ENCODE assay signal across 33 cellular contexts in genomic region chr13:113914333-113915011, GRCh38. TPM values are rescaled to one million over a fixed set of nuclear protein-coding genes. Genes with fewer than 3 reads are reported as not detected.
DNase-seq lines count a peak whose midpoint lies in the region; ATAC-seq, FAIRE-seq and TF ChIP-seq lines count a peak whose summit lies in the region.
"Had no signal": no experiment of that assay in that cellular context is flagged by ENCODE, and none has a peak within 500 bp of the region (broad histone marks: within the 10 kb centered on the region; RNA-seq: fewer than 3 reads in every experiment).

No MANE protein-coding gene starts in this region.

- DNase-seq in right atrium auricular region (ENCODE audit: low spot score) (peak; percentile 38), left ventricle myocardium superior (no peak), astrocyte (ENCODE audit: low read depth) (no peak), keratinocyte (ENCODE audit: low read depth, low spot score) (no peak), type B pancreatic cell (ENCODE audit: extremely low spot score, unreplicated experiment) (peak; percentile 50)
- no peak for DNase-seq in activated CD4-positive, CD25-positive, alpha-beta regulatory T cell treated with anti-CD3 and anti-CD28 coated beads, Interleukin-2, amount 50 U/mL, for 72 hours
- DNase-seq in activated effector memory CD4-positive, alpha-beta T cell treated with anti-CD3 and anti-CD28 coated beads, Interleukin-2, amount 50 U/mL, for 16 hours: no peak
- DNase-seq: activated CD4-positive, alpha-beta T cell treated with anti-CD3 and anti-CD28 coated beads, Interleukin-2, amount 10 ng/mL, durations not matched to agents 7 days and 5 days; amniotic stem cell; BE2C; cortex of kidney; DMS153; foreskin keratinocyte; H7; heart left ventricle; kidney; lower lobe of right lung; naive thymus-derived CD4-positive, alpha-beta T cell; NCI-H1436 treated with DMSO at 0.1 percent for 48 hours; NCI-H2081 treated with DMSO at 0.1 percent for 48 hours; NCI-H226; NCI-H69; substantia nigra; T1000; upper lobe of left lung; WERI-Rb-1 had no signal

- no peak overlapping the region for H2AFZ ChIP-seq in astrocyte (ENCODE audit: low read depth, low read length)
- H2AFZ ChIP-seq in keratinocyte (ENCODE audit: control insufficient read depth, low read length): no peak overlapping the region

- H3K4me1 Mint-ChIP-seq in astrocyte (ENCODE audit: low read depth, unreplicated experiment): peaks cover 13% of the 10 kb centered on the region
- no peaks in the 10 kb centered on the region for H3K4me1 Mint-ChIP-seq in type B pancreatic cell (ENCODE audit: unreplicated experiment)
- H3K4me1 Mint-ChIP-seq: activated CD4-positive, alpha-beta T cell treated with anti-CD3 and anti-CD28 coated beads, Interleukin-2, amount 10 ng/mL, durations not matched to agents 7 days and 5 days; stimulated activated memory B cell treated with anti-CD40 and anti-IgM and Interleukin-4, amounts not matched to agents 10 μg/mL and 1 μg/mL and 100 μg/mL, for 72 hours had no signal

- intact Hi-C loops in left ventricle myocardium superior (cut with micrococcal nuclease): no loop called here

- H3K36me3 Mint-ChIP-seq in astrocyte (ENCODE audit: low read depth, unreplicated experiment): peaks cover 5% of the 10 kb centered on the region
- no peaks in the 10 kb centered on the region for H3K36me3 Mint-ChIP-seq in type B pancreatic cell
- H3K36me3 Mint-ChIP-seq: stimulated activated memory B cell treated with anti-CD40 and anti-IgM and Interleukin-4, amounts not matched to agents 10 μg/mL and 1 μg/mL and 100 μg/mL, for 72 hours had no signal

- ATAC-seq in left ventricle myocardium superior: no peak
- no peak for ATAC-seq in HG03175 (IDR thresholded peaks at IDR 0.05; ENCODE audit: unreplicated experiment)
- ATAC-seq: esophagus mucosa; foreskin keratinocyte; GM12878; heart left ventricle; lower lobe of right lung; naive thymus-derived CD4-positive, alpha-beta T cell; stimulated activated memory B cell treated with anti-CD40 and anti-IgM and Interleukin-4, amounts not matched to agents 10 μg/mL and 1 μg/mL and 100 μg/mL, for 72 hours had no signal

- peaks cover 2% of the 10 kb centered on the region for H3K27me3 Mint-ChIP-seq in astrocyte (ENCODE audit: low read depth, unreplicated experiment)
- H3K27me3 Mint-ChIP-seq in type B pancreatic cell: peaks cover 36% of the 10 kb centered on the region

- H3K36me3 ChIP-seq in right atrium auricular region (no peaks in the 10 kb centered on the region), astrocyte (ENCODE audit: insufficient read depth, low read length) (no peaks in the 10 kb centered on the region), keratinocyte (ENCODE audit: control insufficient read depth in 2 of 2, extremely low read depth in 1 of 2, insufficient read depth in 2 of 2, low read length in 2 of 2) (no peaks in the 10 kb centered on the region)
- H3K36me3 ChIP-seq: BE2C, heart left ventricle, lower lobe of right lung, SJSA1, upper lobe of left lung, WERI-Rb-1 had no signal

- dilution Hi-C loops in keratinocyte (cut with MboI; ENCODE audit: extremely low pct_ligation_motif_present, low sequenced_read_pairs): no loop called here

- TF ChIP-seq CTCF in right atrium auricular region (IDR thresholded peaks at IDR 0.05): no peak
- TF ChIP-seq CTCF in astrocyte (IDR thresholded peaks at IDR 0.05; ENCODE audit: insufficient read depth, low read depth, low read length): no peak
- no peak for TF ChIP-seq CTCF in keratinocyte (optimal IDR thresholded peaks at IDR 0.05 in 1 of 3, IDR thresholded peaks at IDR 0.05 in 1 of 3, conservative IDR thresholded peaks at IDR 0.05 in 1 of 3; ENCODE audit: extremely low read depth in 1 of 3, insufficient read depth in 2 of 3, low read length in 3 of 3)
- TF ChIP-seq CTCF in type B pancreatic cell (conservative IDR thresholded peaks at IDR 0.05): no peak

- no peak overlapping the region for H3K27ac Mint-ChIP-seq in astrocyte (ENCODE audit: unreplicated experiment)
- no peak overlapping the region for H3K27ac Mint-ChIP-seq in type B pancreatic cell
- H3K27ac Mint-ChIP-seq: activated CD4-positive, alpha-beta T cell treated with anti-CD3 and anti-CD28 coated beads, Interleukin-2, amount 10 ng/mL, durations not matched to agents 7 days and 5 days; activated naive CD4-positive, alpha-beta T cell treated with anti-CD3 and anti-CD28 coated beads, Interleukin-2, amount 50 U/mL, for 24 hours; naive thymus-derived CD4-positive, alpha-beta T cell; stimulated activated memory B cell treated with anti-CD40 and anti-IgM and Interleukin-4, amounts not matched to agents 10 μg/mL and 1 μg/mL and 100 μg/mL, for 72 hours had no signal

- H3K4me1 ChIP-seq in right atrium auricular region (no peaks in the 10 kb centered on the region), astrocyte (ENCODE audit: insufficient read depth, low read length) (peaks cover 8% of the 10 kb centered on the region), keratinocyte (ENCODE audit: control insufficient read depth, extremely low read depth, insufficient read depth, low read length) (peaks cover 9% of the 10 kb centered on the region)
- H3K4me1 ChIP-seq: BE2C, foreskin keratinocyte, heart left ventricle, lower lobe of right lung, upper lobe of left lung had no signal

- H4K20me1 ChIP-seq in astrocyte (ENCODE audit: insufficient read depth, low read length) (no peaks in the 10 kb centered on the region), keratinocyte (ENCODE audit: control insufficient read depth, extremely low read depth, insufficient read depth, low read length) (no peaks in the 10 kb centered on the region)

- H3K79me2 ChIP-seq in astrocyte (ENCODE audit: insufficient read depth, low read length): no peaks in the 10 kb centered on the region
- H3K79me2 ChIP-seq in keratinocyte (ENCODE audit: control insufficient read depth, insufficient read depth, low read length): peaks cover 4% of the 10 kb centered on the region

- H3K4me3 Mint-ChIP-seq in astrocyte (ENCODE audit: unreplicated experiment) (peak overlapping the region; percentile 40), type B pancreatic cell (no peak overlapping the region)
- H3K4me3 Mint-ChIP-seq: activated CD4-positive, alpha-beta T cell treated with anti-CD3 and anti-CD28 coated beads, Interleukin-2, amount 10 ng/mL, durations not matched to agents 7 days and 5 days; activated naive CD4-positive, alpha-beta T cell treated with anti-CD3 and anti-CD28 coated beads, Interleukin-2, amount 50 U/mL, for 24 hours; naive thymus-derived CD4-positive, alpha-beta T cell; stimulated activated memory B cell treated with anti-CD40 and anti-IgM and Interleukin-4, amounts not matched to agents 10 μg/mL and 1 μg/mL and 100 μg/mL, for 72 hours had no signal

- no peaks in the 10 kb centered on the region for H3K27me3 ChIP-seq in right atrium auricular region
- no peaks in the 10 kb centered on the region for H3K27me3 ChIP-seq in astrocyte (ENCODE audit: insufficient read depth, low read length)
- no peaks in the 10 kb centered on the region for H3K27me3 ChIP-seq in keratinocyte (ENCODE audit: control insufficient read depth, extremely low read depth, insufficient read depth, low read length)
- H3K27me3 ChIP-seq: foreskin keratinocyte, SJSA1, upper lobe of left lung had no signal

- H3K4me3 ChIP-seq in right atrium auricular region (no peak overlapping the region), astrocyte (ENCODE audit: insufficient read depth, low read depth, low read length) (no peak overlapping the region), keratinocyte (ENCODE audit: control insufficient read depth in 2 of 3, extremely low read depth in 1 of 3, insufficient read depth in 2 of 3, low read depth in 1 of 3, low read length in 3 of 3) (no peak overlapping the region)
- H3K4me3 ChIP-seq: GM12878, heart left ventricle, lower lobe of right lung, SJSA1, upper lobe of left lung had no signal

- FAIRE-seq in astrocyte (lab: Jason Lieb, UNC): no peak
- no peak for FAIRE-seq in keratinocyte (lab: Jason Lieb, UNC)
- FAIRE-seq: GM12878, kidney, RCC 7860 had no signal

- H3K4me2 ChIP-seq in astrocyte (ENCODE audit: low read length) (peak overlapping the region; percentile 49), keratinocyte (ENCODE audit: control insufficient read depth, extremely low read depth, insufficient read depth, low read depth, low read length) (no peak overlapping the region)

- peaks cover 6% of the 10 kb centered on the region for H3K9me3 Mint-ChIP-seq in astrocyte (ENCODE audit: unreplicated experiment)
- H3K9me3 Mint-ChIP-seq in type B pancreatic cell: no peaks in the 10 kb centered on the region
- H3K9me3 Mint-ChIP-seq: activated CD4-positive, alpha-beta T cell treated with anti-CD3 and anti-CD28 coated beads, Interleukin-2, amount 10 ng/mL, durations not matched to agents 7 days and 5 days had no signal

- no peaks in the 10 kb centered on the region for H3K9me1 ChIP-seq in keratinocyte (ENCODE audit: control insufficient read depth, extremely low read depth, insufficient read depth, low read length)

- H3K27ac ChIP-seq in right atrium auricular region: no peak overlapping the region
- peak overlapping the region; percentile 65 for H3K27ac ChIP-seq in astrocyte (ENCODE audit: low read depth, low read length)
- H3K27ac ChIP-seq in keratinocyte (ENCODE audit: control insufficient read depth, insufficient read depth, low read length): peak overlapping the region; percentile 59
- H3K27ac ChIP-seq: foreskin keratinocyte, heart left ventricle, lower lobe of right lung, SJSA1, upper lobe of left lung, WERI-Rb-1 had no signal

- H3K9ac ChIP-seq in astrocyte (ENCODE audit: low read length): no peak overlapping the region
- no peak overlapping the region for H3K9ac ChIP-seq in keratinocyte (ENCODE audit: control insufficient read depth, extremely low read depth, insufficient read depth, low read length)

- H3K9me3 ChIP-seq in right atrium auricular region: no peaks in the 10 kb centered on the region
- H3K9me3 ChIP-seq in astrocyte (ENCODE audit: insufficient read depth, low read depth, low read length): no peaks in the 10 kb centered on the region
- peaks cover 13% of the 10 kb centered on the region for H3K9me3 ChIP-seq in keratinocyte (ENCODE audit: control insufficient read depth, low read depth, low read length)
- H3K9me3 ChIP-seq: BE2C, lower lobe of right lung, SJSA1, upper lobe of left lung had no signal

RNA-seq across cellular contexts. Expression of gene GAS6, which starts 50.6 kb away (rescaled TPM):
- total RNA-seq in right atrium auricular region (100 to 1,000 TPM; 206 to 254 TPM), left ventricle myocardium superior (210 TPM), astrocyte (252 and 287 TPM in 2 replicates), type B pancreatic cell (ENCODE audit: low replicate concordance) (42.9 and 102 TPM in 2 replicates)
- polyA plus RNA-seq in keratinocyte: 163 to 267 TPM (median 166 TPM) in 3 replicates
- 97.3 TPM for polyA plus RNA-seq in keratinocyte (2011; ENCODE audit: low read depth)
- 121 and 265 TPM in 2 replicates for polyA plus RNA-seq in keratinocyte (2011; cell fraction: cytosol; rRNA removed)
- polyA plus RNA-seq in keratinocyte (2011; cell fraction: nucleus; rRNA removed): 353 and 513 TPM in 2 replicates
- polyA plus RNA-seq in keratinocyte (2012; ENCODE audit: low replicate concordance): 57.5 and 273 TPM in 2 replicates
- 77.0 to 179 TPM (median 83.9 TPM) in 3 replicates for polyA minus RNA-seq in keratinocyte
- polyA minus RNA-seq in keratinocyte (2011; cell fraction: cytosol; rRNA and poly(A)+ RNA removed): 246 TPM
- 176 and 206 TPM in 2 replicates for polyA minus RNA-seq in keratinocyte (2011; cell fraction: nucleus; rRNA and poly(A)+ RNA removed)

RNA-seq across cellular contexts. Expression of gene C13orf46, which starts 59.4 kb away (rescaled TPM):
- 1 to 10 TPM in 1 of 2 donors, under 1 TPM in 1; 0.59 to 2.7 TPM for total RNA-seq in right atrium auricular region
- total RNA-seq in left ventricle myocardium superior: 0.37 TPM
- 3.0 and 5.0 TPM in 2 replicates for total RNA-seq in astrocyte
- 0.03 to 0.10 TPM in 2 of 3 replicates, not detected in the other for polyA plus RNA-seq in keratinocyte
- polyA plus RNA-seq in keratinocyte (2011; ENCODE audit: low read depth): not detected
- 0.04 and 0.08 TPM in 2 replicates for polyA plus RNA-seq in keratinocyte (2011; cell fraction: cytosol; rRNA removed)
- polyA plus RNA-seq in keratinocyte (2011; cell fraction: nucleus; rRNA removed): 0.32 and 0.92 TPM in 2 replicates
- 0.03 and 0.06 TPM in 2 replicates for polyA plus RNA-seq in keratinocyte (2012; ENCODE audit: low replicate concordance)
- 0.19 to 2.3 TPM (median 1.0 TPM) in 3 replicates for polyA minus RNA-seq in keratinocyte
- not detected for polyA minus RNA-seq in keratinocyte (2011; cell fraction: cytosol; rRNA and poly(A)+ RNA removed)
- polyA minus RNA-seq in keratinocyte (2011; cell fraction: nucleus; rRNA and poly(A)+ RNA removed): 0.31 and 0.42 TPM in 2 replicates
- total RNA-seq in type B pancreatic cell (ENCODE audit: low replicate concordance): 0.29 TPM in 1 of 2 replicates, not detected in the other
- total RNA-seq: foreskin keratinocyte, H7, SJSA1 had no signal

Comparison
In these comparisons a context has a peak if more than half of its experiments do, and no peak if none do; other contexts are left out.
1. DNase-seq: peak in right atrium auricular region (single experiment) and type B pancreatic cell (single experiment); none in left ventricle myocardium superior (single experiment), astrocyte (single experiment), keratinocyte (single experiment), activated CD4-positive, CD25-positive, alpha-beta regulatory T cell treated with anti-CD3 and anti-CD28 coated beads, Interleukin-2, amount 50 U/mL, for 72 hours (single experiment) and activated effector memory CD4-positive, alpha-beta T cell treated with anti-CD3 and anti-CD28 coated beads, Interleukin-2, amount 50 U/mL, for 16 hours (single experiment).
2. H3K27ac ChIP-seq: peak in astrocyte (single experiment) and keratinocyte (single experiment); none in right atrium auricular region (0 of 2).